ENCODE assay signal across 14 cellular contexts in genomic region chr22:44758354-44758969, GRCh38.
DNase-seq lines count a peak whose midpoint lies in the region; ATAC-seq, FAIRE-seq and TF ChIP-seq lines count a peak whose summit lies in the region.
"Had no signal": no experiment of that assay in that cellular context is flagged by ENCODE, and none has a peak within 500 bp of the region (broad histone marks: within the 10 kb centered on the region; RNA-seq: fewer than 3 reads in every experiment).

No MANE protein-coding gene starts in this region.

- ATAC-seq in GM21786 (IDR thresholded peaks at IDR 0.05; ENCODE audit: unreplicated experiment) = no peak
- ATAC-seq: Panc1 had no signal

- POLR2A ChIA-PET in RWPE1 (lab: Yijun Ruan, JAX; ENCODE audit: low non-redundant PET) = no interaction called here

- FAIRE-seq in urothelium cell line (lab: Jason Lieb, UNC) = peak; percentile 74

- DNase-seq in NCI-H345 (lab: John Stamatoyannopoulos, UW) = peak; percentile 23
- DNase-seq in NCI-H345 treated with DMSO at 0.1 percent for 48 hours (lab: John Stamatoyannopoulos, UW; ENCODE audit: unreplicated experiment) = no peak
- peak; percentile 51 for DNase-seq in RWPE1 (ENCODE audit: low spot score)
- peak; percentile 38 for DNase-seq in fibroblast of peridontal ligament (ENCODE audit: extremely low read depth)
- DNase-seq in urothelium cell line (ENCODE audit: low spot score) = peak; percentile 78
- no peak for DNase-seq in GM19238 (ENCODE audit: insufficient read length, low spot score)
- no peak for DNase-seq in C1 segment of cervical spinal cord (lab: John Stamatoyannopoulos, UW)
- DNase-seq: activated effector memory CD4-positive, alpha-beta T cell treated with anti-CD3 and anti-CD28 coated beads, Interleukin-2, amount 50 U/mL, for 16 hours; effector memory CD4-positive, alpha-beta T cell; stimulated activated CD4-positive, alpha-beta T cell treated with anti-CD3 and anti-CD28 coated beads, Interleukin-4, amount 100 ng/mL, for 24 hours; thyroid gland had no signal

- H3K27ac ChIP-seq in RWPE1 = no peak overlapping the region
- H3K27ac ChIP-seq: neutrophil had no signal

- no peak for TF ChIP-seq CTCF in RWPE1 (conservative IDR thresholded peaks at IDR 0.05; ENCODE audit: low read depth)

- CTCF ChIA-PET in RWPE1 (lab: Yijun Ruan, JAX) = no interaction called here

Comparison
In these comparisons a context has a peak if more than half of its experiments do, and no peak if none do; other contexts are left out.
1. DNase-seq: peak in NCI-H345 (single experiment), RWPE1 (single experiment), fibroblast of peridontal ligament (single experiment) and urothelium cell line (single experiment); none in NCI-H345 treated with DMSO at 0.1 percent for 48 hours (single experiment), GM19238 (single experiment) and C1 segment of cervical spinal cord (0 of 14).